24 cellular contexts compared by ENCODE assay signal in genomic region chr1:57146100-57146499, GRCh38.
A peak's percentile ranks its signal among the peaks of the same experiment; 100 is the strongest.
DNase-seq lines count a peak whose midpoint lies in the region; ATAC-seq, FAIRE-seq and TF ChIP-seq lines count a peak whose summit lies in the region.
"Had no signal": no experiment of that assay in that cellular context is flagged by ENCODE, and none has a peak within 500 bp of the region (broad histone marks: within the 10 kb centered on the region; RNA-seq: fewer than 3 reads in every experiment).

No MANE protein-coding gene starts in this region.

- H2BK5ac ChIP-seq in IMR-90 (ENCODE audit: low read depth, low read length, poor library complexity, severe bottlenecking) = no peak overlapping the region

- no peak overlapping the region for H4K8ac ChIP-seq in IMR-90 (ENCODE audit: low read depth in 2 of 2, low read length in 2 of 2)

- no peaks in the 10 kb centered on the region for H3K27me3 ChIP-seq in IMR-90 (ENCODE audit: control insufficient read depth, insufficient read depth, low read length)
- no peaks in the 10 kb centered on the region for H3K27me3 ChIP-seq in bronchial epithelial cell (ENCODE audit: control insufficient read depth, insufficient read depth, low read length)
- H3K27me3 ChIP-seq in HepG2 (ENCODE audit: control insufficient read depth in 1 of 2, insufficient read depth in 2 of 2, low read length in 2 of 2) = no peaks in the 10 kb centered on the region
- H3K27me3 ChIP-seq: BE2C had no signal

- peaks cover 4% of the 10 kb centered on the region for H3K27me3 Mint-ChIP-seq in type B pancreatic cell
- H3K27me3 Mint-ChIP-seq: CD4-positive, CD25-positive, alpha-beta regulatory T cell; CD8-positive, alpha-beta memory T cell had no signal

- intact Hi-C loops in IMR-90 (cut with micrococcal nuclease) = no loop called here
- intact Hi-C loops in HepG2 (cut with micrococcal nuclease; ENCODE audit: unreplicated experiment) = no loop called here

- H3K9me1 ChIP-seq in IMR-90 (ENCODE audit: insufficient read depth, low read length) = 0 out of 2 replicates have a peak, but pooled peaks cover 3% of the 10 kb centered on the region

- 0 out of 2 replicates have a peak, but pooled peaks have one; percentile 14 for ATAC-seq in IMR-90 (ENCODE audit: low read depth)
- no peak for ATAC-seq in HG03025 (IDR thresholded peaks at IDR 0.05; ENCODE audit: low FRiP score, unreplicated experiment)
- ATAC-seq in HepG2 = no peak
- ATAC-seq: HCT116 had no signal

- TF ChIP-seq POLR2A in IMR-90 (IDR thresholded peaks at IDR 0.05; ENCODE audit: low read depth, low read length) (no peak), HepG2 (IDR thresholded peaks at IDR 0.05; ENCODE audit: insufficient read depth in 1 of 2, low read depth in 2 of 2, low read length in 2 of 2) (no peak)

- H3K79me1 ChIP-seq in IMR-90 (ENCODE audit: low read depth in 1 of 2, low read length in 2 of 2) = no peaks in the 10 kb centered on the region

- H3K36me3 ChIP-seq in IMR-90 (ENCODE audit: control insufficient read depth, insufficient read depth, low read length) = no peaks in the 10 kb centered on the region
- no peaks in the 10 kb centered on the region for H3K36me3 ChIP-seq in bronchial epithelial cell (ENCODE audit: control insufficient read depth, insufficient read depth, low read length)
- no peaks in the 10 kb centered on the region for H3K36me3 ChIP-seq in HepG2 (replicated peaks in 1 of 2; ENCODE audit: control insufficient read depth in 1 of 2, insufficient read depth in 2 of 2, low read length in 2 of 2)
- H3K36me3 ChIP-seq: BE2C had no signal

- no peak overlapping the region for H2AK5ac ChIP-seq in IMR-90 (ENCODE audit: low read depth, low read length)

- no peak overlapping the region for H3K4ac ChIP-seq in IMR-90 (ENCODE audit: low read depth, low read length)

- WGBS in IMR-90 (ENCODE audit: extremely low coverage in 2 of 2, insufficient read length in 1 of 2), 2 experiments = no CpG with 5 or more reads among the region's 2 CpGs
- WGBS in HepG2 (ENCODE audit: low lambda C conversion rate) = 21% methylated on average over 2 of the region's 2 CpGs

- DNase-seq in IMR-90 (peak; percentile 6), bronchial epithelial cell (ENCODE audit: low read depth) (no peak), fibroblast of the aortic adventitia (ENCODE audit: low read depth) (peak; percentile 43), type B pancreatic cell (ENCODE audit: extremely low spot score, unreplicated experiment) (no peak), HepG2 (ENCODE audit: low spot score) (no peak)
- DNase-seq: ACHN; BE2C; C1 segment of cervical spinal cord; CD4-positive, CD25-positive, alpha-beta regulatory T cell; CD8-positive, alpha-beta memory T cell; COR-L47; DMS 273 treated with DMSO at 0.1 percent for 48 hours; DMS53; DND-41; EL; GOT3; H7; HFFc6 had no signal

- in situ Hi-C loops in IMR-90 (cut with MboI; ENCODE audit: low sequenced_read_pairs) = no loop called here
- in situ Hi-C loops in HepG2 (cut with HindIII; ENCODE audit: extremely low pct_ligation_motif_present, low pct_unique_long_range_greater_than_20kb) = no loop called here

- H2AFZ ChIP-seq in IMR-90 (replicated peaks; ENCODE audit: low read length, poor library complexity) (no peak overlapping the region), HepG2 (ENCODE audit: low read length) (no peak overlapping the region)

- H3K9me3 ChIP-seq in IMR-90 (ENCODE audit: control insufficient read depth, insufficient read depth, low read length) = no peaks in the 10 kb centered on the region
- H3K9me3 ChIP-seq in HepG2 (ENCODE audit: low read length) = no peaks in the 10 kb centered on the region
- H3K9me3 ChIP-seq: BE2C had no signal

- dilution Hi-C loops in IMR-90 (cut with HindIII; ENCODE audit: low sequenced_read_pairs, unreplicated experiment) = no loop called here

- POLR2A ChIA-PET in IMR-90 (lab: Charles Lee; ENCODE audit: unreplicated experiment) (no interaction called here), HepG2 (lab: Yijun Ruan, JAX) (no interaction called here)

- no peak overlapping the region for H2BK15ac ChIP-seq in IMR-90 (ENCODE audit: low read depth, low read length)

- no peak overlapping the region for H3K27ac Mint-ChIP-seq in type B pancreatic cell
- H3K27ac Mint-ChIP-seq: CD4-positive, CD25-positive, alpha-beta regulatory T cell; CD8-positive, alpha-beta memory T cell; HFFc6 had no signal

- H3K9ac ChIP-seq in IMR-90 (ENCODE audit: low read depth, low read length) (no peak overlapping the region), HepG2 (ENCODE audit: insufficient read depth, low read depth, low read length) (no peak overlapping the region)

- no peak overlapping the region for H3K14ac ChIP-seq in IMR-90 (replicated peaks; ENCODE audit: low read depth, low read length)

- TF ChIP-seq RAD21 in IMR-90 (IDR thresholded peaks at IDR 0.05; ENCODE audit: low read length) (no peak), HepG2 (CRISPR knock-in tag; IDR thresholded peaks at IDR 0.05) (no peak)

- TF ChIP-seq EP300 in HepG2 (IDR thresholded peaks at IDR 0.05; ENCODE audit: low read depth in 2 of 2, low read length in 2 of 2) (no peak), HepG2 (CRISPR knock-in tag; IDR thresholded peaks at IDR 0.05; ENCODE audit: borderline replicate concordance) (no peak)

- FAIRE-seq in bronchial epithelial cell (lab: Jason Lieb, UNC) (peak; percentile 43), HepG2 (lab: Jason Lieb, UNC) (no peak)
- FAIRE-seq: A204.1, GM12891, GM18507, HTR-8/SVneo had no signal

- H4K91ac ChIP-seq in IMR-90 (ENCODE audit: insufficient read depth, low read depth, low read length) = no peak overlapping the region

- CTCF ChIA-PET in IMR-90 (lab: Yijun Ruan, JAX) (interaction anchor here (0.5 kb wide), 1 partner anchor 14 kb away, joined by 3 read pairs; no protein-coding TSS in a partner anchor), HepG2 (lab: Yijun Ruan, JAX; ENCODE audit: low intra/inter-chr PET ratio, low total read pairs) (no interaction called here)

- TF ChIP-seq CTCF in IMR-90 (conservative IDR thresholded peaks at IDR 0.05; ENCODE audit: low read depth, low read length) = no peak
- no peak for TF ChIP-seq CTCF in bronchial epithelial cell (IDR thresholded peaks at IDR 0.05; ENCODE audit: insufficient read depth, low read length, severe bottlenecking)
- TF ChIP-seq CTCF in fibroblast of the aortic adventitia (IDR thresholded peaks at IDR 0.05; ENCODE audit: insufficient read depth, low read length) = no peak
- TF ChIP-seq CTCF in type B pancreatic cell (conservative IDR thresholded peaks at IDR 0.05) = no peak
- TF ChIP-seq CTCF in HepG2 (CRISPR knock-in tag; IDR thresholded peaks at IDR 0.05) = no peak

- no peak overlapping the region for H3K56ac ChIP-seq in IMR-90 (ENCODE audit: extremely low read depth, insufficient read depth, low read length)

- no peak overlapping the region for H3K23ac ChIP-seq in IMR-90 (ENCODE audit: low read depth, low read length)

- no peak overlapping the region for H4K5ac ChIP-seq in IMR-90 (ENCODE audit: low read depth, low read length)

- H3K9me3 Mint-ChIP-seq in type B pancreatic cell = no peaks in the 10 kb centered on the region
- H3K9me3 Mint-ChIP-seq: CD8-positive, alpha-beta memory T cell had no signal

- H3K4me1 Mint-ChIP-seq in type B pancreatic cell (ENCODE audit: unreplicated experiment) = no peaks in the 10 kb centered on the region
- H3K4me1 Mint-ChIP-seq: CD4-positive, CD25-positive, alpha-beta regulatory T cell; CD8-positive, alpha-beta memory T cell had no signal

- BruUV-seq in IMR-90 (replicated peaks; lab: Mats Ljungman, UMichigan) (no TSS peak), HepG2 (replicated peaks; lab: Mats Ljungman, UMichigan) (no TSS peak)

- no peaks in the 10 kb centered on the region for H3K36me3 Mint-ChIP-seq in type B pancreatic cell
- H3K36me3 Mint-ChIP-seq: CD4-positive, CD25-positive, alpha-beta regulatory T cell; CD8-positive, alpha-beta memory T cell had no signal

- H2BK120ac ChIP-seq in IMR-90 (ENCODE audit: low read depth, low read length) = no peak overlapping the region

- H3K4me3 Mint-ChIP-seq in type B pancreatic cell = no peak overlapping the region
- H3K4me3 Mint-ChIP-seq: CD4-positive, CD25-positive, alpha-beta regulatory T cell; CD8-positive, alpha-beta memory T cell; HFFc6 had no signal

- H2BK20ac ChIP-seq in IMR-90 (ENCODE audit: low read depth, low read length) = no peak overlapping the region

- no peaks in the 10 kb centered on the region for H3K79me2 ChIP-seq in HepG2 (ENCODE audit: insufficient read depth, low read length)

- H3K18ac ChIP-seq in IMR-90 (ENCODE audit: low read depth, low read length) = no peak overlapping the region

- H4K20me1 ChIP-seq in IMR-90 (ENCODE audit: insufficient read depth, low read length) (no peaks in the 10 kb centered on the region), HepG2 (ENCODE audit: insufficient read depth, low read length) (no peaks in the 10 kb centered on the region)

- H3K4me3 ChIP-seq in IMR-90 (ENCODE audit: insufficient read depth, low read depth, low read length) (no peak overlapping the region), bronchial epithelial cell (ENCODE audit: low read depth, low read length) (no peak overlapping the region), fibroblast of the aortic adventitia (ENCODE audit: low read depth, low read length) (no peak overlapping the region), HepG2 (replicated peaks in 1 of 3; ENCODE audit: insufficient read depth in 1 of 3, low read depth in 2 of 3, low read length in 3 of 3) (no peak overlapping the region)

- H3K4me2 ChIP-seq in IMR-90 (ENCODE audit: low read depth, low read length) (no peak overlapping the region), HepG2 (ENCODE audit: low read depth, low read length) (no peak overlapping the region)

- H3K27ac ChIP-seq in IMR-90 (ENCODE audit: insufficient read depth, low read length) (no peak overlapping the region), HepG2 (ENCODE audit: extremely low read length, insufficient read depth, low read length) (no peak overlapping the region)

- no peak overlapping the region for H2AK9ac ChIP-seq in IMR-90 (replicated peaks; ENCODE audit: low read depth, low read length, poor library complexity)

- H3K4me1 ChIP-seq in IMR-90 (ENCODE audit: control insufficient read depth, insufficient read depth, low read length) (no peaks in the 10 kb centered on the region), HepG2 (ENCODE audit: insufficient read depth, low read length) (no peaks in the 10 kb centered on the region)
- H3K4me1 ChIP-seq: BE2C had no signal

TF ChIP-seq in IMR-90, 13 proteins besides CTCF, POLR2A, EP300 and RAD21 (continues in another document):
- no peak for TF ChIP-seq MAFK (IDR thresholded peaks at IDR 0.05; ENCODE audit: low read depth, low read length)

TF ChIP-seq in HepG2, 621 proteins besides CTCF, POLR2A, EP300 and RAD21 (continues in another document):
- TF ChIP-seq ZNF24 (IDR thresholded peaks at IDR 0.05) (no peak), MYNN (CRISPR knock-in tag; IDR thresholded peaks at IDR 0.05; ENCODE audit: low read depth) (no peak)

Comparison
In these comparisons a context has a peak if more than half of its experiments do, and no peak if none do; other contexts are left out.
1. DNase-seq: peak in IMR-90 (single experiment) and fibroblast of the aortic adventitia (single experiment); none in bronchial epithelial cell (single experiment), type B pancreatic cell (single experiment) and HepG2 (single experiment).